ENCODE assay signal across 12 cellular contexts in the genomic region with DNA sequence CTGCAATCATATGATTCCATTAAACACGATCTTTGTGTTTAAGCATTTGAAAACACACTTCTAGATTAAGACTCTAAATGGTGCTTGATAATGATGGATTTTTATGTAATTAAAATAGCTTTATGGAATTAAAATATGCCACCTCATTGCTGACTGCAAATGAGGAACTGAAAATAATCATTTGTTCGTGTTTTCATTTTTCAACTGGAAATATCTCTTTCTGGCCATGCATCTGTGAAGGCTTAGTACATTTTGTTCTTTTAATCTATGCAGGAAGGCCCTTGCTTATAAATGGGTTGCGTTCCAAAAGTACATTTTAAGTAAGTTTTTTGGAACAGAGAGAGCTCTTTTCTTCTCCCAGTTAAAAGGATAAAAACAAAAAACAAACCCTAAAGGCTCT.
DNase-seq lines count a peak whose midpoint lies in the region; ATAC-seq and TF ChIP-seq lines count a peak whose summit lies in the region.
"Had no signal": no experiment of that assay in that cellular context is flagged by ENCODE, and none has a peak within 500 bp of the region (broad histone marks: within the 10 kb centered on the region; RNA-seq: fewer than 3 reads in every experiment).

No MANE protein-coding gene starts in this region.

- H2AFZ ChIP-seq in OCI-LY7 (ENCODE audit: low read length): peak overlapping the region; percentile 79; the same call in 1 of the 2 replicates
- H2AFZ ChIP-seq: PC-9 had no signal

- no peak for TF ChIP-seq CTCF in OCI-LY7 (conservative IDR thresholded peaks at IDR 0.05; ENCODE audit: low read length)

- ATAC-seq in GM18868 (IDR thresholded peaks at IDR 0.05; ENCODE audit: unreplicated experiment) (peak; percentile 81), GM21619 (IDR thresholded peaks at IDR 0.05; ENCODE audit: unreplicated experiment) (peak; percentile 72), HG03097 (IDR thresholded peaks at IDR 0.05; ENCODE audit: low FRiP score, unreplicated experiment) (peak; percentile 73)
- ATAC-seq: activated naive CD8-positive, alpha-beta T cell treated with anti-CD3 and anti-CD28 coated beads, Interleukin-2, amount 50 U/mL, for 24 hours had no signal

- H4K20me1 ChIP-seq in OCI-LY7 (ENCODE audit: insufficient read depth, low read length): no peaks in the 10 kb centered on the region

- peak overlapping the region; percentile 75 for H3K4me2 ChIP-seq in OCI-LY7 (ENCODE audit: low read length)
- H3K4me2 ChIP-seq: PC-9 had no signal

- H3K27ac ChIP-seq in OCI-LY7 (ENCODE audit: low read depth, low read length, poor library complexity, severe bottlenecking): peak overlapping the region; percentile 94
- no peak overlapping the region for H3K27ac ChIP-seq in substantia nigra (ENCODE audit: low read depth, low read length, poor library complexity, severe bottlenecking)
- H3K27ac ChIP-seq: PC-9 had no signal

- DNase-seq in OCI-LY7 (ENCODE audit: low spot score) (peak; percentile 66), NCI-H526 treated with DMSO at 0.1 percent for 48 hours (lab: John Stamatoyannopoulos, UW) (no peak), substantia nigra (lab: John Stamatoyannopoulos, UW) (no peak), hepatic stellate cell (ENCODE audit: low spot score) (no peak)
- DNase-seq in stimulated activated naive CD4-positive, alpha-beta T cell treated with Interleukin-2 at 50 U/mL for 16 hours (lab: John Stamatoyannopoulos, UW): no peak
- DNase-seq: activated naive CD8-positive, alpha-beta T cell treated with anti-CD3 and anti-CD28 coated beads, Interleukin-2, amount 50 U/mL, for 24 hours; CD4-positive, alpha-beta memory T cell; NCI-H187; PC-9 had no signal

- no peaks in the 10 kb centered on the region for H3K9me2 ChIP-seq in OCI-LY7 (ENCODE audit: insufficient read depth, low read length)

- no peaks in the 10 kb centered on the region; the same call in 1 of the 2 replicates for H3K36me3 ChIP-seq in OCI-LY7 (ENCODE audit: insufficient read depth, low read length)

- H3K4me3 ChIP-seq in OCI-LY7 (ENCODE audit: low read depth, low read length, poor library complexity, severe bottlenecking): peak overlapping the region; percentile 28
- H3K4me3 ChIP-seq: PC-9 had no signal

- H3K4me1 ChIP-seq in OCI-LY7 (ENCODE audit: insufficient read depth, low read length, poor library complexity, severe bottlenecking): peaks cover 50% of the 10 kb centered on the region

- H3K79me2 ChIP-seq in OCI-LY7 (ENCODE audit: insufficient read depth, low read depth, low read length): no peaks in the 10 kb centered on the region

- BruUV-seq in OCI-LY7 (replicated peaks; lab: Mats Ljungman, UMichigan): no TSS peak

- POLR2A ChIA-PET in OCI-LY7 (lab: Charles Lee): interaction anchor here (0.8 kb wide), 1 partner anchor 1588 kb away, joined by 3 read pairs; no protein-coding TSS in a partner anchor

- H3K9me3 ChIP-seq in OCI-LY7 (ENCODE audit: low read length): no peaks in the 10 kb centered on the region

- intact Hi-C loops in OCI-LY7 (cut with micrococcal nuclease; ENCODE audit: unreplicated experiment): loop anchor here (10.0 kb wide), 2 partner anchors 252 to 392 kb away; no protein-coding TSS in a partner anchor

- CTCF ChIA-PET in OCI-LY7 (lab: Charles Lee; ENCODE audit: unreplicated experiment): no interaction called here
